In the genomic region with DNA sequence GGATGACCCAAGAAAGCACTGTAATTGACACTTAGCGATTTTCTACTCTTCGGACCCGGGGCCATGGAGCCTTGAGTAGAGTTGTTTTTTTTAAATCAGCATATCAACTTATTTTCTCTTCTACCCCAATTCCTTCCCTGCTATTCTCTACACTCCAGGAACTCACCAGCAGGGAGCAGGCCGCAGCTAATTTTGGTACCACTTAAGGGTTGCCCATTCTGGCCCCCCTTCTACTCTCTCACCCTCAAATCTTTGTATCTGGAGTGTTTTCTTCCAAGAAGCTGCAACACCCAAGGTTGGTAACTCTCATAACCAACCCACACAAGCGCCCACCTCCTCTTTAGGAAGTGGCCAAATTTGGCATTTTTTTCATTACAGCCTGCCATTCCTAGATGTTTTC, we compare ENCODE assay signal across 1 cellular context.
TF ChIP-seq lines count a peak whose summit lies in the region.

No MANE protein-coding gene starts in this region.

TF ChIP-seq in IMR-90, 13 proteins besides CTCF, POLR2A, EP300 and RAD21:
- TF ChIP-seq, protein P1, sequence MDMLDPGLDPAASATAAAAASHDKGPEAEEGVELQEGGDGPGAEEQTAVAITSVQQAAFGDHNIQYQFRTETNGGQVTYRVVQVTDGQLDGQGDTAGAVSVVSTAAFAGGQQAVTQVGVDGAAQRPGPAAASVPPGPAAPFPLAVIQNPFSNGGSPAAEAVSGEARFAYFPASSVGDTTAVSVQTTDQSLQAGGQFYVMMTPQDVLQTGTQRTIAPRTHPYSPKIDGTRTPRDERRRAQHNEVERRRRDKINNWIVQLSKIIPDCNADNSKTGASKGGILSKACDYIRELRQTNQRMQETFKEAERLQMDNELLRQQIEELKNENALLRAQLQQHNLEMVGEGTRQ (IDR thresholded peaks at IDR 0.05; ENCODE audit: low read depth, low read length): no peak
- TF ChIP-seq FOS (IDR thresholded peaks at IDR 0.05; ENCODE audit: low read depth, low read length) (no peak), NFE2L2 (IDR thresholded peaks at IDR 0.05; ENCODE audit: low read depth, low read length) (no peak), CHD1 (IDR thresholded peaks at IDR 0.05; ENCODE audit: low read depth, low read length) (no peak)
- TF ChIP-seq, protein P2, sequence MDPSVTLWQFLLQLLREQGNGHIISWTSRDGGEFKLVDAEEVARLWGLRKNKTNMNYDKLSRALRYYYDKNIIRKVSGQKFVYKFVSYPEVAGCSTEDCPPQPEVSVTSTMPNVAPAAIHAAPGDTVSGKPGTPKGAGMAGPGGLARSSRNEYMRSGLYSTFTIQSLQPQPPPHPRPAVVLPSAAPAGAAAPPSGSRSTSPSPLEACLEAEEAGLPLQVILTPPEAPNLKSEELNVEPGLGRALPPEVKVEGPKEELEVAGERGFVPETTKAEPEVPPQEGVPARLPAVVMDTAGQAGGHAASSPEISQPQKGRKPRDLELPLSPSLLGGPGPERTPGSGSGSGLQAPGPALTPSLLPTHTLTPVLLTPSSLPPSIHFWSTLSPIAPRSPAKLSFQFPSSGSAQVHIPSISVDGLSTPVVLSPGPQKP (IDR thresholded peaks at IDR 0.05; ENCODE audit: borderline replicate concordance, low read depth, low read length): no peak
